Comparison of ENCODE assay signal across 1 cellular context in genomic region chr11:96342971-96343711, GRCh38.
TF ChIP-seq lines count a peak whose summit lies in the region.

Gene MAML2, minus strand, starts transcription at chr11:96343195. Its CDS starts 1,300 bp downstream, at chr11:96341895.

TF ChIP-seq in K562, 482 proteins besides CTCF, POLR2A, EP300 and RAD21 (continued from another document):
- TF ChIP-seq MNT (conservative IDR thresholded peaks at IDR 0.05), result no peak
- no peak for TF ChIP-seq IRF2 (CRISPR knock-in tag; IDR thresholded peaks at IDR 0.05)
- TF ChIP-seq HMG20B (CRISPR knock-in tag; IDR thresholded peaks at IDR 0.05), result no peak
- TF ChIP-seq ZNF174 (CRISPR knock-in tag; IDR thresholded peaks at IDR 0.05), result no peak
- TF ChIP-seq SNIP1 (IDR thresholded peaks at IDR 0.05; ENCODE audit: low read depth), result no peak
- TF ChIP-seq ZNF445 (CRISPR knock-in tag; IDR thresholded peaks at IDR 0.05; ENCODE audit: low read depth), result no peak
- TF ChIP-seq KDM5B (IDR thresholded peaks at IDR 0.05; ENCODE audit: insufficient replicate concordance, low read depth, low read length), result no peak
- TF ChIP-seq, protein P1, sequence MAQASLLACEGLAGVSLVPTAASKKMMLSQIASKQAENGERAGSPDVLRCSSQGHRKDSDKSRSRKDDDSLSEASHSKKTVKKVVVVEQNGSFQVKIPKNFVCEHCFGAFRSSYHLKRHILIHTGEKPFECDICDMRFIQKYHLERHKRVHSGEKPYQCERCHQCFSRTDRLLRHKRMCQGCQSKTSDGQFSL (CRISPR knock-in tag; IDR thresholded peaks at IDR 0.05), result peak; percentile 95
- TF ChIP-seq, protein P1 (tag; IDR thresholded peaks at IDR 0.05), result peak in 1 of 2 experiments; percentile 96; a peak in 2 of 4 replicates
- TF ChIP-seq FOXK1 (CRISPR knock-in tag; IDR thresholded peaks at IDR 0.05; ENCODE audit: borderline replicate concordance), result no peak
- TF ChIP-seq PHTF2 (CRISPR knock-in tag; IDR thresholded peaks at IDR 0.05), result no peak
- TF ChIP-seq, protein P2, sequence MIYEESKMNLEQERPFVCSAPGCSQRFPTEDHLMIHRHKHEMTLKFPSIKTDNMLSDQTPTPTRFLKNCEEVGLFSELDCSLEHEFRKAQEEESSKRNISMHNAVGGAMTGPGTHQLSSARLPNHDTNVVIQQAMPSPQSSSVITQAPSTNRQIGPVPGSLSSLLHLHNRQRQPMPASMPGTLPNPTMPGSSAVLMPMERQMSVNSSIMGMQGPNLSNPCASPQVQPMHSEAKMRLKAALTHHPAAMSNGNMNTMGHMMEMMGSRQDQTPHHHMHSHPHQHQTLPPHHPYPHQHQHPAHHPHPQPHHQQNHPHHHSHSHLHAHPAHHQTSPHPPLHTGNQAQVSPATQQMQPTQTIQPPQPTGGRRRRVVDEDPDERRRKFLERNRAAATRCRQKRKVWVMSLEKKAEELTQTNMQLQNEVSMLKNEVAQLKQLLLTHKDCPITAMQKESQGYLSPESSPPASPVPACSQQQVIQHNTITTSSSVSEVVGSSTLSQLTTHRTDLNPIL (CRISPR knock-in tag; IDR thresholded peaks at IDR 0.05), result no peak
- no peak for TF ChIP-seq ETS1 (conservative IDR thresholded peaks at IDR 0.05; ENCODE audit: control insufficient read depth, low read depth, low read length)
- TF ChIP-seq MYC (IDR thresholded peaks at IDR 0.05; ENCODE audit: low read depth, low read length), result peak; percentile 64; the same call in 1 of the 2 replicates
- no peak for TF ChIP-seq MYC (CRISPR knock-in tag; IDR thresholded peaks at IDR 0.05; ENCODE audit: borderline replicate concordance, low read depth)
- TF ChIP-seq MAFG (tag; conservative IDR thresholded peaks at IDR 0.05), result no peak
- TF ChIP-seq RBM22 (IDR thresholded peaks at IDR 0.05; ENCODE audit: low read depth, low read length, poor library complexity, severe bottlenecking), result no peak
- TF ChIP-seq MEF2A (IDR thresholded peaks at IDR 0.05; ENCODE audit: control insufficient read depth, low read depth, low read length), result no peak
- no peak for TF ChIP-seq SLC30A9 (CRISPR knock-in tag; IDR thresholded peaks at IDR 0.05)
- TF ChIP-seq ZFP1 (CRISPR knock-in tag; IDR thresholded peaks at IDR 0.05), result no peak
- TF ChIP-seq CBX2 (IDR thresholded peaks at IDR 0.05; ENCODE audit: insufficient read depth, low read length, poor library complexity, severe bottlenecking), result no peak
- TF ChIP-seq GABPA (tag; conservative IDR thresholded peaks at IDR 0.05; ENCODE audit: low read depth), result no peak
- TF ChIP-seq NUFIP1 (IDR thresholded peaks at IDR 0.05; ENCODE audit: partially characterized antibody), result no peak
- TF ChIP-seq HIVEP1 (CRISPR knock-in tag; IDR thresholded peaks at IDR 0.05), result no peak
- TF ChIP-seq ZNF431 (CRISPR knock-in tag; IDR thresholded peaks at IDR 0.05), result no peak
- TF ChIP-seq MLX (CRISPR knock-in tag; conservative IDR thresholded peaks at IDR 0.05), result no peak
- TF ChIP-seq MXD1 (CRISPR knock-in tag; IDR thresholded peaks at IDR 0.05; ENCODE audit: borderline replicate concordance, poor library complexity, severe bottlenecking), result no peak
- TF ChIP-seq, protein P3, sequence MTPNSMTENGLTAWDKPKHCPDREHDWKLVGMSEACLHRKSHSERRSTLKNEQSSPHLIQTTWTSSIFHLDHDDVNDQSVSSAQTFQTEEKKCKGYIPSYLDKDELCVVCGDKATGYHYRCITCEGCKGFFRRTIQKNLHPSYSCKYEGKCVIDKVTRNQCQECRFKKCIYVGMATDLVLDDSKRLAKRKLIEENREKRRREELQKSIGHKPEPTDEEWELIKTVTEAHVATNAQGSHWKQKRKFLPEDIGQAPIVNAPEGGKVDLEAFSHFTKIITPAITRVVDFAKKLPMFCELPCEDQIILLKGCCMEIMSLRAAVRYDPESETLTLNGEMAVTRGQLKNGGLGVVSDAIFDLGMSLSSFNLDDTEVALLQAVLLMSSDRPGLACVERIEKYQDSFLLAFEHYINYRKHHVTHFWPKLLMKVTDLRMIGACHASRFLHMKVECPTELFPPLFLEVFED (CRISPR knock-in tag; conservative IDR thresholded peaks at IDR 0.05), result no peak
- no peak for TF ChIP-seq ARID1B (IDR thresholded peaks at IDR 0.05)
- TF ChIP-seq MCM7 (IDR thresholded peaks at IDR 0.05), result no peak
- TF ChIP-seq, protein P4, sequence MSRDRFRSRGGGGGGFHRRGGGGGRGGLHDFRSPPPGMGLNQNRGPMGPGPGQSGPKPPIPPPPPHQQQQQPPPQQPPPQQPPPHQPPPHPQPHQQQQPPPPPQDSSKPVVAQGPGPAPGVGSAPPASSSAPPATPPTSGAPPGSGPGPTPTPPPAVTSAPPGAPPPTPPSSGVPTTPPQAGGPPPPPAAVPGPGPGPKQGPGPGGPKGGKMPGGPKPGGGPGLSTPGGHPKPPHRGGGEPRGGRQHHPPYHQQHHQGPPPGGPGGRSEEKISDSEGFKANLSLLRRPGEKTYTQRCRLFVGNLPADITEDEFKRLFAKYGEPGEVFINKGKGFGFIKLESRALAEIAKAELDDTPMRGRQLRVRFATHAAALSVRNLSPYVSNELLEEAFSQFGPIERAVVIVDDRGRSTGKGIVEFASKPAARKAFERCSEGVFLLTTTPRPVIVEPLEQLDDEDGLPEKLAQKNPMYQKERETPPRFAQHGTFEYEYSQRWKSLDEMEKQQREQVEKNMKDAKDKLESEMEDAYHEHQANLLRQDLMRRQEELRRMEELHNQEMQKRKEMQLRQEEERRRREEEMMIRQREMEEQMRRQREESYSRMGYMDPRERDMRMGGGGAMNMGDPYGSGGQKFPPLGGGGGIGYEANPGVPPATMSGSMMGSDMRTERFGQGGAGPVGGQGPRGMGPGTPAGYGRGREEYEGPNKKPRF (IDR thresholded peaks at IDR 0.05; ENCODE audit: low read depth, low read length), result no peak
- TF ChIP-seq GATAD2B (IDR thresholded peaks at IDR 0.05; ENCODE audit: borderline replicate concordance), result no peak
- TF ChIP-seq BCOR (IDR thresholded peaks at IDR 0.05), result no peak
- TF ChIP-seq, protein P5, sequence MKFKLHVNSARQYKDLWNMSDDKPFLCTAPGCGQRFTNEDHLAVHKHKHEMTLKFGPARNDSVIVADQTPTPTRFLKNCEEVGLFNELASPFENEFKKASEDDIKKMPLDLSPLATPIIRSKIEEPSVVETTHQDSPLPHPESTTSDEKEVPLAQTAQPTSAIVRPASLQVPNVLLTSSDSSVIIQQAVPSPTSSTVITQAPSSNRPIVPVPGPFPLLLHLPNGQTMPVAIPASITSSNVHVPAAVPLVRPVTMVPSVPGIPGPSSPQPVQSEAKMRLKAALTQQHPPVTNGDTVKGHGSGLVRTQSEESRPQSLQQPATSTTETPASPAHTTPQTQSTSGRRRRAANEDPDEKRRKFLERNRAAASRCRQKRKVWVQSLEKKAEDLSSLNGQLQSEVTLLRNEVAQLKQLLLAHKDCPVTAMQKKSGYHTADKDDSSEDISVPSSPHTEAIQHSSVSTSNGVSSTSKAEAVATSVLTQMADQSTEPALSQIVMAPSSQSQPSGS (CRISPR knock-in tag; IDR thresholded peaks at IDR 0.05), result no peak
- TF ChIP-seq ZBTB2 (IDR thresholded peaks at IDR 0.05), result no peak
- TF ChIP-seq, protein P6, sequence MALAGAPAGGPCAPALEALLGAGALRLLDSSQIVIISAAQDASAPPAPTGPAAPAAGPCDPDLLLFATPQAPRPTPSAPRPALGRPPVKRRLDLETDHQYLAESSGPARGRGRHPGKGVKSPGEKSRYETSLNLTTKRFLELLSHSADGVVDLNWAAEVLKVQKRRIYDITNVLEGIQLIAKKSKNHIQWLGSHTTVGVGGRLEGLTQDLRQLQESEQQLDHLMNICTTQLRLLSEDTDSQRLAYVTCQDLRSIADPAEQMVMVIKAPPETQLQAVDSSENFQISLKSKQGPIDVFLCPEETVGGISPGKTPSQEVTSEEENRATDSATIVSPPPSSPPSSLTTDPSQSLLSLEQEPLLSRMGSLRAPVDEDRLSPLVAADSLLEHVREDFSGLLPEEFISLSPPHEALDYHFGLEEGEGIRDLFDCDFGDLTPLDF (CRISPR knock-in tag; IDR thresholded peaks at IDR 0.05), result no peak
- no peak for TF ChIP-seq ZNF511 (CRISPR knock-in tag; IDR thresholded peaks at IDR 0.05)
TF ChIP-seq in K562: peak in this region for 40.
